ENCODE assay signal across 8 cellular contexts in the genomic region with DNA sequence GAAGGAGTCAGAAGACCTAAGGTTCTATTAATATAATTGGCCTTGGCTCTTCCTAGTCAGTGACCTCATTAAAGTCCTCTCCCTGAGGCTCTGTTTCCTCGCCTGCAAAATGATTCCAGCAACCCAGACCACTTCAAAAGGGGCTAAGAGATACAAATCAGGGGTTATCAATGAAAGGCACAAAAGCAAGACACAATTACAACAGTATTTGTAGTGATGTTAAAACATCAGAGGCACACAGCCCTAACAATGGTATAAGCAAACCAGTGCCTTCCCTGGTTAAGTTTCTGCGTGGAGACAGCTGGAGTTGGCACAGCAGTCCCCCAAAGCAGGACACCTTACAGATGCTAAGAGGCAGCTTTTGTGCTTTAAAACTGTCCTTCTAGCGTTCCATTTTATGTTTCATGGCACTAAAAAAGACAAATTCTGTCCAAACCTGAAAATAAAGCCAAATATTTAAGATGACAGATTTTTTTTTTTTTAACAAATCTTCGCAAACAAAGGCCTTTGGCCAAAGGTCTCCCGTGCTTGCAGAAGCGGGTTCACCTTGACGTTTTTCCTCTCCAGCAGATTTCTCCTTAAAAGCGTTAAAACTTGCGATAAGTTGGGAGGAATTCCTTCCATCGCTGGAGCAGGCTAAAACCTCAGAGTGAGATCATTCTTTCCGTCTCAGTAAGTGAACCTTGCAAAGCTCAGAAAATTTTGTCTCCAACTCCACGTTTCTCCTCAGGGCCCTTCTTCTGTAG. TPM values are rescaled to one million over a fixed set of nuclear protein-coding genes. Genes with fewer than 3 reads are reported as not detected.
DNase-seq lines count a peak whose midpoint lies in the region; ATAC-seq and TF ChIP-seq lines count a peak whose summit lies in the region.

No MANE protein-coding gene starts in this region.

- H3K9me3 Mint-ChIP-seq in CD4-positive, CD25-positive, alpha-beta regulatory T cell = no peaks in the 10 kb centered on the region
- H3K9me3 Mint-ChIP-seq in memory B cell = peaks cover 2% of the 10 kb centered on the region

- peak overlapping the region; percentile 93 to 97 (median 97) for H3K27ac Mint-ChIP-seq in CD4-positive, CD25-positive, alpha-beta regulatory T cell
- peak overlapping the region; percentile 97 for H3K27ac Mint-ChIP-seq in memory B cell

- no peaks in the 10 kb centered on the region for H3K9me2 ChIP-seq in GM23248 (ENCODE audit: insufficient read depth)

- no peaks in the 10 kb centered on the region for H3K9me3 ChIP-seq in CD4-positive, CD25-positive, alpha-beta regulatory T cell (ENCODE audit: control insufficient read depth in 2 of 2, low read length in 2 of 2)
- H3K9me3 ChIP-seq in GM23248 (ENCODE audit: low read depth) = no peaks in the 10 kb centered on the region
- no peaks in the 10 kb centered on the region for H3K9me3 ChIP-seq in transverse colon

- H4K20me1 ChIP-seq in GM23248 (ENCODE audit: insufficient read depth) = 0 out of 2 replicates have a peak, but pooled peaks cover 8% of the 10 kb centered on the region

- DNase-seq in CD4-positive, CD25-positive, alpha-beta regulatory T cell = peak in 1 of 3 donors; percentile 32
- DNase-seq in GM23248 (peak; percentile 82), RPMI7951 (ENCODE audit: low read depth) (peak; percentile 63), dermis blood vessel endothelial cell (peak; percentile 59), memory B cell (ENCODE audit: low spot score in 2 of 2) (no peak), transverse colon (peak; percentile 12), T1000 (lab: John Stamatoyannopoulos, UW) (no peak), COR-L47 (lab: John Stamatoyannopoulos, UW) (no peak)

- peak overlapping the region; percentile 96 for H3K9ac ChIP-seq in GM23248

- H3K36me3 Mint-ChIP-seq in CD4-positive, CD25-positive, alpha-beta regulatory T cell = peaks cover 8% of the 10 kb centered on the region
- peaks cover 5% of the 10 kb centered on the region for H3K36me3 Mint-ChIP-seq in memory B cell

- WGBS in GM23248 (ENCODE audit: low coverage in 1 of 2, low lambda C conversion rate in 2 of 2, missing lambda C conversion rate in 2 of 2), 2 experiments = 3 to 9% methylated on average over 12 of the region's 12 CpGs
- 5 to 6% methylated on average over 10 to 12 of the region's 12 CpGs for WGBS in transverse colon (ENCODE audit: low coverage in 1 of 2), 2 donors

- peaks cover 9% of the 10 kb centered on the region for H3K27me3 Mint-ChIP-seq in CD4-positive, CD25-positive, alpha-beta regulatory T cell
- H3K27me3 Mint-ChIP-seq in memory B cell = no peaks in the 10 kb centered on the region

- peak overlapping the region; percentile 92 for H3K4me2 ChIP-seq in GM23248 (ENCODE audit: unreplicated experiment)

- peaks cover 56% of the 10 kb centered on the region for H3K79me2 ChIP-seq in GM23248 (ENCODE audit: insufficient read depth)

- no peaks in the 10 kb centered on the region for H3K27me3 ChIP-seq in CD4-positive, CD25-positive, alpha-beta regulatory T cell (ENCODE audit: control insufficient read depth, insufficient read depth, low read length)
- H3K27me3 ChIP-seq in GM23248 (replicated peaks; ENCODE audit: insufficient read depth) = no peaks in the 10 kb centered on the region
- H3K27me3 ChIP-seq in transverse colon = no peaks in the 10 kb centered on the region

- H3K4me1 ChIP-seq in CD4-positive, CD25-positive, alpha-beta regulatory T cell (ENCODE audit: control insufficient read depth, insufficient read depth, low read length, poor library complexity, severe bottlenecking) = peaks cover 24% of the 10 kb centered on the region
- H3K4me1 ChIP-seq in GM23248 (ENCODE audit: insufficient read depth) = peaks cover 29% of the 10 kb centered on the region
- H3K4me1 ChIP-seq in transverse colon = peaks cover 0 to 59% (median 26%) of the 10 kb centered on the region in 4 donors

- peaks cover 18% of the 10 kb centered on the region for H3F3A ChIP-seq in GM23248 (ENCODE audit: insufficient read depth)

- TF ChIP-seq EP300 in transverse colon (IDR thresholded peaks at IDR 0.05; ENCODE audit: low read depth) = no peak

- TF ChIP-seq POLR2A in transverse colon (IDR thresholded peaks at IDR 0.05) = no peak

- peaks cover 15 to 51% (median 37%) of the 10 kb centered on the region in 4 donors for H3K4me1 Mint-ChIP-seq in CD4-positive, CD25-positive, alpha-beta regulatory T cell
- H3K4me1 Mint-ChIP-seq in memory B cell = peaks cover 25% of the 10 kb centered on the region

- peak overlapping the region; percentile 94 to 95 (median 94) for H3K4me3 Mint-ChIP-seq in CD4-positive, CD25-positive, alpha-beta regulatory T cell
- peak overlapping the region; percentile 99 for H3K4me3 Mint-ChIP-seq in memory B cell

- intact Hi-C loops in transverse colon (cut with DNase I; ENCODE audit: low total_unique reads) = no loop called here

- peak overlapping the region; percentile 76 for H3K4me3 ChIP-seq in CD4-positive, CD25-positive, alpha-beta regulatory T cell (ENCODE audit: low read depth, low read length)
- H3K4me3 ChIP-seq in GM23248 = peak overlapping the region; percentile 84
- H3K4me3 ChIP-seq in transverse colon = peak overlapping the region; percentile 41 to 98 (median 76)

- TF ChIP-seq CTCF in transverse colon (IDR thresholded peaks at IDR 0.05) = no peak

- H2AFZ ChIP-seq in GM23248 = peak overlapping the region; percentile 96

- H3K27ac ChIP-seq in CD4-positive, CD25-positive, alpha-beta regulatory T cell (ENCODE audit: insufficient read depth, low read length, poor library complexity, severe bottlenecking) = peak overlapping the region; percentile 69
- H3K27ac ChIP-seq in GM23248 (peak overlapping the region; percentile 94), transverse colon (peak overlapping the region; percentile 96 to 99 (median 98))

- ATAC-seq in CD4-positive, CD25-positive, alpha-beta regulatory T cell (ENCODE audit: low read depth in 2 of 2) = no peak
- no peak for ATAC-seq in memory B cell (ENCODE audit: low read depth)

- no peaks in the 10 kb centered on the region for H3K36me3 ChIP-seq in CD4-positive, CD25-positive, alpha-beta regulatory T cell (ENCODE audit: control insufficient read depth, insufficient read depth, low read length)
- H3K36me3 ChIP-seq in GM23248 (ENCODE audit: low read depth) = 0 out of 2 replicates have a peak, but pooled peaks cover 2% of the 10 kb centered on the region
- no peaks in the 10 kb centered on the region for H3K36me3 ChIP-seq in transverse colon

- in situ Hi-C loops in GM23248 (cut with MboI) = no loop called here
- in situ Hi-C loops in transverse colon (cut with MboI; ENCODE audit: low pct_ligation_motif_present in 1 of 4, low pct_unique_long_range_greater_than_20kb in 1 of 4, low sequenced_read_pairs in 3 of 4) = no loop called here

RNA-seq across cellular contexts. Expression of gene ZNF280D, which starts 1.0 kb away (rescaled TPM):
- 34.1 TPM for total RNA-seq in CD4-positive, CD25-positive, alpha-beta regulatory T cell
- 1 to 10 TPM; 5.9 to 9.6 (median 8.8) TPM for polyA plus RNA-seq in CD4-positive, CD25-positive, alpha-beta regulatory T cell
- total RNA-seq in GM23248 (2014; rRNA removed; shearing (Covaris generic)) = 23.3 and 24.6 TPM in 2 replicates
- polyA plus RNA-seq in GM23248 (2016; fragmentation: Nextera tagmentation; extraction: Ambion mirVana) = 8.0 and 9.4 TPM in 2 replicates
- 27.0 and 32.3 TPM in 2 replicates for total RNA-seq in RPMI7951 (2014; rRNA removed; shearing (Covaris generic))
- total RNA-seq in dermis blood vessel endothelial cell = 25.7 and 37.9 TPM in 2 replicates
- total RNA-seq in transverse colon = 10 to 100 TPM; 22.4 to 79.2 (median 43.3) TPM

Comparison
In these comparisons a context has a peak if more than half of its experiments do, and no peak if none do; other contexts are left out.
1. DNase-seq: peak in GM23248 (single experiment), RPMI7951 (single experiment), dermis blood vessel endothelial cell (single experiment) and transverse colon (single experiment); none in memory B cell (0 of 2), T1000 (single experiment) and COR-L47 (single experiment).
2. Peak in every context shown above with its lines, with median percentiles within 50 percentile points of each other: H3K27ac ChIP-seq and H3K4me3 ChIP-seq.